8 cellular contexts compared by ENCODE assay signal in genomic region chr16:57645691-57646387, GRCh38. TPM values are rescaled to one million over a fixed set of nuclear protein-coding genes. Genes with fewer than 3 reads are reported as not detected.
DNase-seq lines count a peak whose midpoint lies in the region; ATAC-seq and TF ChIP-seq lines count a peak whose summit lies in the region.
"Had no signal": no experiment of that assay in that cellular context is flagged by ENCODE, and none has a peak within 500 bp of the region (broad histone marks: within the 10 kb centered on the region; RNA-seq: fewer than 3 reads in every experiment).

No MANE protein-coding gene starts in this region.

- ATAC-seq in HG03025 (IDR thresholded peaks at IDR 0.05; ENCODE audit: low FRiP score, unreplicated experiment) = no peak
- ATAC-seq: left colon had no signal

- CTCF ChIA-PET in mammary epithelial cell (lab: Charles Lee; ENCODE audit: low non-redundant PET) = interaction anchor here (0.5 to 1.0 kb wide), 4 partner anchors 18 to 48 kb away, joined by 3 to 16 read pairs (median 8); no protein-coding TSS in a partner anchor

- dilution Hi-C loops in mammary epithelial cell (cut with HindIII; ENCODE audit: low sequenced_read_pairs) = no loop called here

- H3K27ac Mint-ChIP-seq in immature natural killer cell = peak overlapping the region; percentile 96 to 99 (median 98)

- peak overlapping the region; percentile 51 for H3K4me2 ChIP-seq in mammary epithelial cell (ENCODE audit: insufficient read depth, low read depth, low read length)

- H3K4me3 ChIP-seq in mammary epithelial cell (replicated peaks in 1 of 3; ENCODE audit: insufficient read depth in 1 of 3, low read depth in 2 of 3, low read length in 3 of 3) (no peak overlapping the region), stomach (no peak overlapping the region)

- TF ChIP-seq POLR2A in stomach (IDR thresholded peaks at IDR 0.05) = no peak

- H3K9ac ChIP-seq in mammary epithelial cell (ENCODE audit: insufficient read depth, low read length) = no peak overlapping the region

- H3K36me3 ChIP-seq in mammary epithelial cell (ENCODE audit: insufficient read depth, low read length) (peaks cover 13% of the 10 kb centered on the region), stomach (peaks cover 5 to 26% (median 14%) of the 10 kb centered on the region in 4 donors)

- DNase-seq in HPDE6-E6E7 (ENCODE audit: extremely low spot score) (peak; percentile 34), mammary epithelial cell (peak; percentile 46), immature natural killer cell (no peak), stomach (no peak), NOMO-1 treated with DMSO at 0.1 percent for 48 hours (lab: John Stamatoyannopoulos, UW; ENCODE audit: unreplicated experiment) (no peak)
- no peak for DNase-seq in activated CD4-positive, alpha-beta T cell treated with anti-CD3 and anti-CD28 coated beads for 1 hour
- DNase-seq: left colon had no signal

- peak overlapping the region; percentile 46 to 99 (median 90) for H3K4me3 Mint-ChIP-seq in immature natural killer cell

- no peaks in the 10 kb centered on the region for H4K20me1 ChIP-seq in mammary epithelial cell (ENCODE audit: insufficient read depth, low read length)

- WGBS in mammary epithelial cell (ENCODE audit: low coverage, missing lambda C conversion rate) = 6% methylated on average over 6 of the region's 24 CpGs
- 48 to 59% (median 54%) methylated on average over 16 to 24 of the region's 24 CpGs for WGBS in stomach, 5 donors

- in situ Hi-C loops in mammary epithelial cell (cut with MboI; ENCODE audit: low sequenced_read_pairs in 2 of 2) = loop anchor here in 1 of 2 donors (5.0 kb wide), 1 partner anchor 54 kb away; no protein-coding TSS in a partner anchor

- H3K27me3 Mint-ChIP-seq in immature natural killer cell (ENCODE audit: low read depth in 3 of 3) = peaks cover 2 to 20% (median 16%) of the 10 kb centered on the region in 3 donors

- no TSS peak for BruUV-seq in mammary epithelial cell (replicated peaks; lab: Mats Ljungman, UMichigan)

- no peak overlapping the region for H2AFZ ChIP-seq in mammary epithelial cell (ENCODE audit: low read depth, low read length)

- TF ChIP-seq CTCF in mammary epithelial cell (conservative IDR thresholded peaks at IDR 0.05 in 1 of 2, IDR thresholded peaks at IDR 0.05 in 1 of 2; ENCODE audit: extremely low read depth in 1 of 2, insufficient read depth in 1 of 2, low read depth in 1 of 2, low read length in 2 of 2) (no peak), stomach (IDR thresholded peaks at IDR 0.05) (no peak)

- intact Hi-C loops in mammary epithelial cell (cut with micrococcal nuclease) = no loop called here
- intact Hi-C loops in stomach (cut with DNase I; ENCODE audit: low total_unique reads) = loop anchor here (5.0 kb wide), 1 partner anchor 54 kb away; no protein-coding TSS in a partner anchor

- H3K4me1 Mint-ChIP-seq in immature natural killer cell = peaks cover 52 to 61% of the 10 kb centered on the region in 2 donors

- no peaks in the 10 kb centered on the region for H3K27me3 ChIP-seq in mammary epithelial cell (ENCODE audit: insufficient read depth, low read length)
- peaks cover 0 to 35% (median 0%) of the 10 kb centered on the region in 3 donors for H3K27me3 ChIP-seq in stomach

- no peaks in the 10 kb centered on the region for H3K9me3 Mint-ChIP-seq in immature natural killer cell

- H3K27ac ChIP-seq in mammary epithelial cell (ENCODE audit: insufficient read depth, low read depth, low read length) = no peak overlapping the region
- peak overlapping the region in 4 of 5 donors; percentile 69 to 77 (median 71) for H3K27ac ChIP-seq in stomach

- H3K36me3 Mint-ChIP-seq in immature natural killer cell = peaks cover 19 to 25% (median 21%) of the 10 kb centered on the region in 3 donors

- TF ChIP-seq EP300 in stomach (IDR thresholded peaks at IDR 0.05) = no peak

- H3K9me3 ChIP-seq in mammary epithelial cell (replicated peaks; ENCODE audit: insufficient read depth, low read length) (no peaks in the 10 kb centered on the region), stomach (no peaks in the 10 kb centered on the region)

- H3K4me1 ChIP-seq in mammary epithelial cell (ENCODE audit: insufficient read depth, low read length) = peaks cover 54% of the 10 kb centered on the region
- H3K4me1 ChIP-seq in stomach = peaks cover 13 to 69% (median 40%) of the 10 kb centered on the region in 4 donors

- H3K79me2 ChIP-seq in mammary epithelial cell (ENCODE audit: insufficient read depth, low read length) = peaks cover 52% of the 10 kb centered on the region

RNA-seq across cellular contexts. Expression of gene ADGRG1, which starts 17.4 kb away (rescaled TPM):
- 100 to 1,000 TPM; 195 to 196 TPM for total RNA-seq in mammary epithelial cell
- 125 TPM for polyA plus RNA-seq in mammary epithelial cell
- polyA minus RNA-seq in mammary epithelial cell = 186 TPM
- polyA plus RNA-seq in immature natural killer cell = 100 to 1,000 TPM; 218 to 784 (median 395) TPM
- 10 to 100 TPM; 17.4 to 84.8 (median 47.2) TPM for total RNA-seq in stomach
- polyA plus RNA-seq in stomach = 10 to 100 TPM in 2 of 3 donors, 1 to 10 TPM in 1; 8.9 to 30.9 (median 21.7) TPM

RNA-seq across cellular contexts. Expression of gene ADGRG3, which starts 22.3 kb away (rescaled TPM):
- total RNA-seq in mammary epithelial cell = not detected
- polyA plus RNA-seq in mammary epithelial cell = not detected
- polyA minus RNA-seq in mammary epithelial cell = not detected
- polyA plus RNA-seq in immature natural killer cell = 10 to 100 TPM; 13.1 to 18.4 (median 15.7) TPM
- 10 to 100 TPM in 1 of 5 donors, 1 to 10 TPM in 2, not detected in 2; 1.7 to 50.2 (median 7.7) TPM for total RNA-seq in stomach
- polyA plus RNA-seq in stomach = 1 to 10 TPM in 1 of 3 donors, under 1 TPM in 2; 0.46 to 1.7 (median 0.95) TPM

RNA-seq across cellular contexts. Expression of gene DRC7, which starts 48.8 kb away (rescaled TPM):
- not detected for total RNA-seq in mammary epithelial cell
- 0.07 TPM for polyA plus RNA-seq in mammary epithelial cell
- not detected for polyA minus RNA-seq in mammary epithelial cell
- polyA plus RNA-seq in immature natural killer cell = not detected
- not detected for total RNA-seq in stomach
- polyA plus RNA-seq in stomach = not detected
- total RNA-seq: left colon had no signal

Comparison
In these comparisons a context has a peak if more than half of its experiments do, and no peak if none do; other contexts are left out.
1. DNase-seq: peak in HPDE6-E6E7 (single experiment) and mammary epithelial cell (single experiment); none in immature natural killer cell (0 of 3), stomach (single experiment), NOMO-1 treated with DMSO at 0.1 percent for 48 hours (single experiment) and activated CD4-positive, alpha-beta T cell treated with anti-CD3 and anti-CD28 coated beads for 1 hour (single experiment).
2. RNA of gene ADGRG3, which starts 22.3 kb away (polyA plus RNA-seq): 13.1 to 18.4 TPM in immature natural killer cell; 0.46 to 1.7 TPM in stomach and not detected in mammary epithelial cell (single experiment); every median in the first group is over 4 times any median in the second.